In genomic region chr1:89685461-89685860, GRCh38 we compare ENCODE assay signal across 16 cellular contexts. TPM values are rescaled to one million over a fixed set of nuclear protein-coding genes. Genes with fewer than 3 reads are reported as not detected.
A peak's percentile ranks its signal among the peaks of the same experiment; 100 is the strongest.
DNase-seq lines count a peak whose midpoint lies in the region; ATAC-seq and TF ChIP-seq lines count a peak whose summit lies in the region.
"Had no signal": no experiment of that assay in that cellular context is flagged by ENCODE, and none has a peak within 500 bp of the region (broad histone marks: within the 10 kb centered on the region; RNA-seq: fewer than 3 reads in every experiment).

No MANE protein-coding gene starts in this region.

- no peak overlapping the region for H3K4me3 Mint-ChIP-seq in activated T-cell treated with anti-CD3 and anti-CD28 coated beads, Interleukin-2, amount 50 U/mL, for 24 hours
- H3K4me3 Mint-ChIP-seq in CD8-positive, alpha-beta T cell: no peak overlapping the region
- peak overlapping the region; percentile 37 for H3K4me3 Mint-ChIP-seq in activated T-helper 17 cell treated with anti-CD3 and anti-CD28 coated beads, Interleukin-2, amount 50 U/mL, for 72 hours
- no peak overlapping the region for H3K4me3 Mint-ChIP-seq in endothelial cell (ENCODE audit: unreplicated experiment)

- POLR2A ChIA-PET in CD8-positive, alpha-beta T cell (lab: Charles Lee): interaction anchor here (0.9 kb wide), 1 partner anchor 20 kb away, joined by 3 read pairs; no protein-coding TSS in a partner anchor

- H3K4me1 Mint-ChIP-seq in activated T-cell treated with anti-CD3 and anti-CD28 coated beads, Interleukin-2, amount 50 U/mL, for 24 hours (ENCODE audit: low read depth): peaks cover 72% of the 10 kb centered on the region
- H3K4me1 Mint-ChIP-seq in CD8-positive, alpha-beta T cell (ENCODE audit: low read depth): peaks cover 59% of the 10 kb centered on the region
- peaks cover 53% of the 10 kb centered on the region for H3K4me1 Mint-ChIP-seq in activated T-helper 17 cell treated with anti-CD3 and anti-CD28 coated beads, Interleukin-2, amount 50 U/mL, for 72 hours
- H3K4me1 Mint-ChIP-seq in endothelial cell (ENCODE audit: unreplicated experiment): peaks cover 9% of the 10 kb centered on the region

- H3K27ac Mint-ChIP-seq in activated T-cell treated with anti-CD3 and anti-CD28 coated beads, Interleukin-2, amount 50 U/mL, for 24 hours: peak overlapping the region; percentile 77
- peak overlapping the region; percentile 3 for H3K27ac Mint-ChIP-seq in CD8-positive, alpha-beta T cell
- H3K27ac Mint-ChIP-seq in activated T-helper 17 cell treated with anti-CD3 and anti-CD28 coated beads, Interleukin-2, amount 50 U/mL, for 72 hours: peak overlapping the region; percentile 82
- peak overlapping the region; percentile 15 for H3K27ac Mint-ChIP-seq in endothelial cell (ENCODE audit: unreplicated experiment)

- H3K27me3 Mint-ChIP-seq in activated T-cell treated with anti-CD3 and anti-CD28 coated beads, Interleukin-2, amount 50 U/mL, for 24 hours: no peaks in the 10 kb centered on the region
- H3K27me3 Mint-ChIP-seq in CD8-positive, alpha-beta T cell (ENCODE audit: low read depth): no peaks in the 10 kb centered on the region
- no peaks in the 10 kb centered on the region for H3K27me3 Mint-ChIP-seq in activated T-helper 17 cell treated with anti-CD3 and anti-CD28 coated beads, Interleukin-2, amount 50 U/mL, for 72 hours
- peaks cover 5% of the 10 kb centered on the region for H3K27me3 Mint-ChIP-seq in endothelial cell (ENCODE audit: unreplicated experiment)

- TF ChIP-seq CTCF in CD8-positive, alpha-beta T cell (IDR thresholded peaks at IDR 0.05): no peak
- no peak for TF ChIP-seq CTCF in endothelial cell (IDR thresholded peaks at IDR 0.05; ENCODE audit: unreplicated experiment)

- peaks cover 13% of the 10 kb centered on the region for H3K36me3 ChIP-seq in CD8-positive, alpha-beta T cell (ENCODE audit: insufficient read depth, low read length)

- no peak overlapping the region for H3K4me3 ChIP-seq in CD8-positive, alpha-beta T cell (ENCODE audit: low read depth, low read length)

- DNase-seq in activated T-cell treated with anti-CD3 and anti-CD28 coated beads, Interleukin-2, amount 50 U/mL, for 24 hours: no peak
- DNase-seq in activated T-cell treated with anti-CD3 and anti-CD28 coated beads for 4 hours (no peak), endothelial cell (ENCODE audit: low spot score) (no peak), SHP77 treated with DMSO at 0.1 percent for 48 hours (lab: John Stamatoyannopoulos, UW) (no peak), Right ventricle myocardium superior (no peak), COR-L47 (lab: John Stamatoyannopoulos, UW) (no peak)
- DNase-seq in CD8-positive, alpha-beta T cell: no peak
- DNase-seq: KG1, NCI-H1092, NCI-H1694, NCI-H2107, NCI-H345, NCI-H526 treated with DMSO at 0.1 percent for 48 hours, OCI-M1, RPMI8226 had no signal

- peaks cover 10% of the 10 kb centered on the region for H3K9me3 Mint-ChIP-seq in activated T-cell treated with anti-CD3 and anti-CD28 coated beads, Interleukin-2, amount 50 U/mL, for 24 hours
- peaks cover 6% of the 10 kb centered on the region for H3K9me3 Mint-ChIP-seq in CD8-positive, alpha-beta T cell
- peaks cover 5% of the 10 kb centered on the region for H3K9me3 Mint-ChIP-seq in activated T-helper 17 cell treated with anti-CD3 and anti-CD28 coated beads, Interleukin-2, amount 50 U/mL, for 72 hours
- peaks cover 4% of the 10 kb centered on the region for H3K9me3 Mint-ChIP-seq in endothelial cell (ENCODE audit: unreplicated experiment)

- peaks cover 20% of the 10 kb centered on the region for H3K4me1 ChIP-seq in CD8-positive, alpha-beta T cell (ENCODE audit: insufficient read depth, low read length)

- H3K27ac ChIP-seq in CD8-positive, alpha-beta T cell (ENCODE audit: low read depth, low read length): no peak overlapping the region

- H3K27me3 ChIP-seq in CD8-positive, alpha-beta T cell (ENCODE audit: insufficient read depth, low read length): no peaks in the 10 kb centered on the region

- intact Hi-C loops in CD8-positive, alpha-beta T cell (cut with DNase I, micrococcal nuclease): loop anchor here in 1 of 2 experiments (5.0 kb wide), 1 partner anchor 37 kb away; no protein-coding TSS in a partner anchor
- intact Hi-C loops in Right ventricle myocardium superior (cut with DNase I): no loop called here

- peaks cover 87% of the 10 kb centered on the region for H3K36me3 Mint-ChIP-seq in activated T-cell treated with anti-CD3 and anti-CD28 coated beads, Interleukin-2, amount 50 U/mL, for 24 hours (ENCODE audit: low read depth)
- peaks cover 75% of the 10 kb centered on the region for H3K36me3 Mint-ChIP-seq in CD8-positive, alpha-beta T cell
- peaks cover 88% of the 10 kb centered on the region for H3K36me3 Mint-ChIP-seq in activated T-helper 17 cell treated with anti-CD3 and anti-CD28 coated beads, Interleukin-2, amount 50 U/mL, for 72 hours (ENCODE audit: low read depth)
- peaks cover 47% of the 10 kb centered on the region for H3K36me3 Mint-ChIP-seq in endothelial cell (ENCODE audit: low read depth, unreplicated experiment)

- no peak for ATAC-seq in CD8-positive, alpha-beta T cell
- no peak for ATAC-seq in activated T-helper 17 cell treated with anti-CD3 and anti-CD28 coated beads, Interleukin-2, amount 50 U/mL, for 72 hours (replicated peaks)
- ATAC-seq in Right ventricle myocardium superior (ENCODE audit: poor library complexity): no peak

- CTCF ChIA-PET in CD8-positive, alpha-beta T cell (lab: Charles Lee): interaction anchor here (1.6 kb wide), 1 partner anchor 11 kb away, joined by 3 read pairs; no protein-coding TSS in a partner anchor

- no peaks in the 10 kb centered on the region for H3K9me3 ChIP-seq in CD8-positive, alpha-beta T cell (ENCODE audit: low read length)

RNA-seq across cellular contexts. Expression of gene LRRC8C, which starts 52.5 kb away (rescaled TPM):
- total RNA-seq in CD8-positive, alpha-beta T cell: 10 to 100 TPM; 24.0 to 26.7 TPM
- total RNA-seq in activated T-helper 17 cell treated with anti-CD3 and anti-CD28 coated beads, Interleukin-2, amount 50 U/mL, for 72 hours: 10 to 100 TPM; 27.7 to 50.4 TPM
- total RNA-seq in endothelial cell (ENCODE audit: unreplicated experiment) (20.1 TPM), Right ventricle myocardium superior (5.9 TPM)

Comparison
In these comparisons a context has a peak if more than half of its experiments do, and no peak if none do; other contexts are left out.
1. H3K27ac Mint-ChIP-seq: peak in every context shown above with its lines; median percentile 82 in activated T-helper 17 cell treated with anti-CD3 and anti-CD28 coated beads, Interleukin-2, amount 50 U/mL, for 72 hours; 77 in activated T-cell treated with anti-CD3 and anti-CD28 coated beads, Interleukin-2, amount 50 U/mL, for 24 hours; 15 in endothelial cell; 3 in CD8-positive, alpha-beta T cell.